Comparison of ENCODE assay signal across 9 cellular contexts in genomic region chr13:108326318-108326717, GRCh38. TPM values are rescaled to one million over a fixed set of nuclear protein-coding genes. Genes with fewer than 3 reads are reported as not detected.
DNase-seq lines count a peak whose midpoint lies in the region; ATAC-seq and TF ChIP-seq lines count a peak whose summit lies in the region.
"Had no signal": no experiment of that assay in that cellular context is flagged by ENCODE, and none has a peak within 500 bp of the region (broad histone marks: within the 10 kb centered on the region; RNA-seq: fewer than 3 reads in every experiment).

No MANE protein-coding gene starts in this region.

- no peaks in the 10 kb centered on the region for H3K36me3 ChIP-seq in HAP-1 (replicated peaks)
- H3K36me3 ChIP-seq: thoracic aorta had no signal

- intact Hi-C loops in left colon (cut with DNase I, micrococcal nuclease): no loop called here

- in situ Hi-C loops in HAP-1 (cut with MboI; ENCODE audit: low sequenced_read_pairs): loop anchor here (25.0 kb wide), 1 partner anchor 561 kb away; no protein-coding TSS in a partner anchor

- no peaks in the 10 kb centered on the region for H3K4me1 ChIP-seq in HAP-1

- TF ChIP-seq POLR2A in NB4 (IDR thresholded peaks at IDR 0.05; ENCODE audit: extremely low read depth, insufficient read length): no peak

- no peaks in the 10 kb centered on the region for H3K9me3 ChIP-seq in HAP-1
- H3K9me3 ChIP-seq: thoracic aorta had no signal

- H3K27me3 ChIP-seq in HAP-1 (ENCODE audit: low read depth): no peaks in the 10 kb centered on the region

- H3K4me3 ChIP-seq in NB4 (ENCODE audit: low read depth, low read length) (no peak overlapping the region), HAP-1 (no peak overlapping the region)
- H3K4me3 ChIP-seq: thoracic aorta had no signal

- DNase-seq in NB4 (ENCODE audit: low read depth): peak; percentile 85
- peak in 1 of 2 donors; percentile 20 for DNase-seq in left colon
- DNase-seq in HAP-1 (ENCODE audit: low spot score in 2 of 2): no peak
- DNase-seq in activated CD4-positive, alpha-beta T cell treated with anti-CD3 and anti-CD28 coated beads for 1 hour: no peak
- no peak for DNase-seq in COR-L47 (lab: John Stamatoyannopoulos, UW)

- no peak for TF ChIP-seq CTCF in NB4 (IDR thresholded peaks at IDR 0.05; ENCODE audit: low read depth, low read length)

- ATAC-seq in GM18868 (IDR thresholded peaks at IDR 0.05; ENCODE audit: unreplicated experiment) (peak; percentile 97), HG02571 (IDR thresholded peaks at IDR 0.05; ENCODE audit: unreplicated experiment) (peak; percentile 84), left colon (peak; percentile 93), esophagus mucosa (no peak)

RNA-seq across cellular contexts. Expression of gene TNFSF13B, which starts 56.8 kb away (rescaled TPM):
- total RNA-seq in left colon (1 to 10 TPM; 1.4 to 3.6 TPM), esophagus mucosa (2.0 TPM)
